In genomic region chr9:84170521-84171141, GRCh38 we compare ENCODE assay signal across 8 cellular contexts.
DNase-seq lines count a peak whose midpoint lies in the region; ATAC-seq and TF ChIP-seq lines count a peak whose summit lies in the region.

No MANE protein-coding gene starts in this region.

- POLR2A ChIA-PET in activated CD8-positive, alpha-beta T cell treated with anti-CD3 and anti-CD28 coated beads for 36 hours (lab: Charles Lee), result no interaction called here

- TF ChIP-seq CTCF in left ventricle myocardium inferior (IDR thresholded peaks at IDR 0.05; ENCODE audit: borderline replicate concordance) (peak; percentile 40), spleen (IDR thresholded peaks at IDR 0.05 in 8 of 11, conservative IDR thresholded peaks at IDR 0.05 in 3 of 11) (peak in 2 of 11 experiments; percentile 17 to 27), esophagus squamous epithelium (IDR thresholded peaks at IDR 0.05) (peak in 1 of 6 experiments; percentile 16)
- no peak for TF ChIP-seq CTCF in activated CD8-positive, alpha-beta T cell treated with anti-CD3 and anti-CD28 coated beads for 36 hours (IDR thresholded peaks at IDR 0.05)

- WGBS in spleen, 5 donors, result 61 to 81% (median 75%) methylated on average over 9 of the region's 9 CpGs
- WGBS in esophagus squamous epithelium, 2 donors, result 64 to 86% methylated on average over 7 of the region's 9 CpGs

- CTCF ChIA-PET in activated CD8-positive, alpha-beta T cell treated with anti-CD3 and anti-CD28 coated beads for 36 hours (lab: Charles Lee), result interaction anchor here (0.9 kb wide), 1 partner anchor 233 kb away, joined by 3 read pairs; no protein-coding TSS in a partner anchor

- H3K36me3 ChIP-seq in adipocyte (ENCODE audit: control insufficient read depth, insufficient read depth, low read length, severe bottlenecking), result no peaks in the 10 kb centered on the region
- no peaks in the 10 kb centered on the region for H3K36me3 ChIP-seq in left ventricle myocardium inferior
- H3K36me3 ChIP-seq in spleen, result no peaks in the 10 kb centered on the region
- no peaks in the 10 kb centered on the region for H3K36me3 ChIP-seq in esophagus squamous epithelium

- H3K9ac ChIP-seq in adipocyte (ENCODE audit: low read length), result peak overlapping the region; percentile 18

- H3K27me3 Mint-ChIP-seq in activated CD8-positive, alpha-beta T cell treated with anti-CD3 and anti-CD28 coated beads for 36 hours, result no peaks in the 10 kb centered on the region
- H3K27me3 Mint-ChIP-seq in T-helper 17 cell, result peaks cover 14% of the 10 kb centered on the region

- no peak overlapping the region for H3K27ac Mint-ChIP-seq in activated CD8-positive, alpha-beta T cell treated with anti-CD3 and anti-CD28 coated beads for 36 hours
- H3K27ac Mint-ChIP-seq in T-helper 17 cell, result no peak overlapping the region

- TF ChIP-seq POLR2A in spleen (IDR thresholded peaks at IDR 0.05) (no peak), esophagus squamous epithelium (IDR thresholded peaks at IDR 0.05) (no peak)

- peak; percentile 57 for DNase-seq in HPDE6-E6E7 (ENCODE audit: extremely low spot score)
- peak; percentile 94 for DNase-seq in adipocyte (ENCODE audit: low read depth)
- DNase-seq in left ventricle myocardium inferior, result peak; percentile 90
- DNase-seq in spleen, result peak; percentile 73
- DNase-seq in activated CD8-positive, alpha-beta T cell treated with anti-CD3 and anti-CD28 coated beads for 36 hours, result no peak
- no peak for DNase-seq in esophagus squamous epithelium (lab: John Stamatoyannopoulos, UW)
- DNase-seq in T-helper 17 cell, result no peak

- ATAC-seq in GM18909 (IDR thresholded peaks at IDR 0.05; ENCODE audit: poor library complexity, unreplicated experiment), result no peak
- ATAC-seq in activated CD8-positive, alpha-beta T cell treated with anti-CD3 and anti-CD28 coated beads for 36 hours, result no peak
- ATAC-seq in T-helper 17 cell, result no peak

- H3K36me3 Mint-ChIP-seq in activated CD8-positive, alpha-beta T cell treated with anti-CD3 and anti-CD28 coated beads for 36 hours (ENCODE audit: low read depth), result no peaks in the 10 kb centered on the region
- no peaks in the 10 kb centered on the region for H3K36me3 Mint-ChIP-seq in T-helper 17 cell (ENCODE audit: low read depth)

- H3K4me1 ChIP-seq in adipocyte (ENCODE audit: control insufficient read depth, insufficient read depth, low read length), result peaks cover 19% of the 10 kb centered on the region
- peaks cover 17% of the 10 kb centered on the region for H3K4me1 ChIP-seq in left ventricle myocardium inferior
- H3K4me1 ChIP-seq in spleen, result peaks cover 0 to 13% (median 3%) of the 10 kb centered on the region in 6 donors
- peaks cover 0 to 14% (median 0%) of the 10 kb centered on the region in 3 donors for H3K4me1 ChIP-seq in esophagus squamous epithelium

- H3K27me3 ChIP-seq in adipocyte (replicated peaks; ENCODE audit: control insufficient read depth, insufficient read depth, low read length), result no peaks in the 10 kb centered on the region
- no peaks in the 10 kb centered on the region for H3K27me3 ChIP-seq in left ventricle myocardium inferior (ENCODE audit: low read depth)
- H3K27me3 ChIP-seq in spleen (replicated peaks in 1 of 7), result no peaks in the 10 kb centered on the region
- no peaks in the 10 kb centered on the region for H3K27me3 ChIP-seq in esophagus squamous epithelium

- no peaks in the 10 kb centered on the region for H3K9me3 Mint-ChIP-seq in activated CD8-positive, alpha-beta T cell treated with anti-CD3 and anti-CD28 coated beads for 36 hours

- peak overlapping the region; percentile 77 for H3K27ac ChIP-seq in left ventricle myocardium inferior (replicated peaks)
- peak overlapping the region in 4 of 8 donors; percentile 12 to 64 (median 22) for H3K27ac ChIP-seq in spleen
- peak overlapping the region in 2 of 4 donors; percentile 25 to 48 for H3K27ac ChIP-seq in esophagus squamous epithelium

- no peak overlapping the region for H3K4me3 ChIP-seq in adipocyte (ENCODE audit: low read length)
- no peak overlapping the region for H3K4me3 ChIP-seq in left ventricle myocardium inferior
- no peak overlapping the region for H3K4me3 ChIP-seq in spleen
- no peak overlapping the region for H3K4me3 ChIP-seq in esophagus squamous epithelium

- intact Hi-C loops in left ventricle myocardium inferior (cut with micrococcal nuclease) (loop anchor here (5.0 kb wide), 1 partner anchor 228 kb away; no protein-coding TSS in a partner anchor), spleen (cut with DNase I; ENCODE audit: low total_unique reads) (loop anchor here (10.0 kb wide), 3 partner anchors 64 to 236 kb away; no protein-coding TSS in a partner anchor), esophagus squamous epithelium (cut with DNase I) (no loop called here)
- intact Hi-C loops in activated CD8-positive, alpha-beta T cell treated with anti-CD3 and anti-CD28 coated beads for 36 hours (cut with micrococcal nuclease), result loop anchor here (5.0 kb wide), 1 partner anchor 233 kb away; no protein-coding TSS in a partner anchor

- H3K4me3 Mint-ChIP-seq in activated CD8-positive, alpha-beta T cell treated with anti-CD3 and anti-CD28 coated beads for 36 hours, result no peak overlapping the region
- no peak overlapping the region for H3K4me3 Mint-ChIP-seq in T-helper 17 cell

- no peaks in the 10 kb centered on the region for H3K9me3 ChIP-seq in adipocyte (ENCODE audit: control insufficient read depth, low read length)
- no peaks in the 10 kb centered on the region for H3K9me3 ChIP-seq in left ventricle myocardium inferior (replicated peaks)
- no peaks in the 10 kb centered on the region for H3K9me3 ChIP-seq in spleen
- H3K9me3 ChIP-seq in esophagus squamous epithelium, result no peaks in the 10 kb centered on the region
- H3K9me3 ChIP-seq in T-helper 17 cell (ENCODE audit: control insufficient read depth, low read length, poor library complexity, severe bottlenecking), result no peaks in the 10 kb centered on the region

- no peaks in the 10 kb centered on the region for H3K4me1 Mint-ChIP-seq in activated CD8-positive, alpha-beta T cell treated with anti-CD3 and anti-CD28 coated beads for 36 hours (ENCODE audit: low read depth)
- peaks cover 5% of the 10 kb centered on the region for H3K4me1 Mint-ChIP-seq in T-helper 17 cell

Comparison
In these comparisons a context has a peak if more than half of its experiments do, and no peak if none do; other contexts are left out.
1. DNase-seq: peak in HPDE6-E6E7 (single experiment), adipocyte (single experiment), left ventricle myocardium inferior (single experiment) and spleen (single experiment); none in activated CD8-positive, alpha-beta T cell treated with anti-CD3 and anti-CD28 coated beads for 36 hours (single experiment), esophagus squamous epithelium (single experiment) and T-helper 17 cell (0 of 3).